ENCODE assay signal across 9 cellular contexts in genomic region chr1:231626535-231626950, GRCh38. TPM values are rescaled to one million over a fixed set of nuclear protein-coding genes. Genes with fewer than 3 reads are reported as not detected.
DNase-seq lines count a peak whose midpoint lies in the region; ATAC-seq, FAIRE-seq and TF ChIP-seq lines count a peak whose summit lies in the region.
"Had no signal": no experiment of that assay in that cellular context is flagged by ENCODE, and none has a peak within 500 bp of the region (broad histone marks: within the 10 kb centered on the region; RNA-seq: fewer than 3 reads in every experiment).

Gene DISC1 (plus strand): TSS chr1:231626790. CDS start chr1:231626868, 78 bp downstream.

- SMC1A ChIA-PET in GM12878 (lab: Charles Lee; ENCODE audit: uncharacterized antibody, unreplicated experiment) = no interaction called here

- peaks cover 4% of the 10 kb centered on the region for H3K36me3 Mint-ChIP-seq in T-helper 1 cell treated with Interleukin-12 subunit alpha and Interleukin-12 subunit beta and Interleukin-4 antibody, amounts not matched to agents 30 μg/mL and 1 μg/mL, for 36 hours (ENCODE audit: low read depth)

- H3K9ac ChIP-seq in GM12878 (ENCODE audit: control insufficient read depth, insufficient read depth, low read length) = peak within 1 kb of the TSS; percentile 18; the same call in 1 of the 2 replicates

- H3K79me2 ChIP-seq in DOHH2 (ENCODE audit: control insufficient read depth, low read length) = no peaks in the 10 kb centered on the region
- no peaks in the 10 kb centered on the region for H3K79me2 ChIP-seq in GM12878 (ENCODE audit: control insufficient read depth, insufficient read depth, low read length)

- H3K9me3 Mint-ChIP-seq in T-helper 1 cell treated with Interleukin-12 subunit alpha and Interleukin-12 subunit beta and Interleukin-4 antibody, amounts not matched to agents 30 μg/mL and 1 μg/mL, for 36 hours = no peaks in the 10 kb centered on the region

- POLR2A ChIA-PET in GM12878 (lab: Charles Lee) = no interaction called here

- H3K36me3 ChIP-seq in DOHH2 (ENCODE audit: control insufficient read depth, low read length) (no peaks in the 10 kb centered on the region), GM12878 (ENCODE audit: control insufficient read depth in 2 of 2, insufficient read depth in 2 of 2, low read length in 1 of 2) (no peaks in the 10 kb centered on the region), psoas muscle (ENCODE audit: insufficient read depth in 1 of 2, low read depth in 1 of 2) (no peaks in the 10 kb centered on the region)

- TF ChIP-seq CTCF in DOHH2 (IDR thresholded peaks at IDR 0.05; ENCODE audit: low read depth, low read length, poor library complexity, severe bottlenecking) (no peak), HFF-Myc (IDR thresholded peaks at IDR 0.05; ENCODE audit: low read depth, low read length, missing control alignments) (no peak), GM12878 (IDR thresholded peaks at IDR 0.05 in 2 of 3, conservative IDR thresholded peaks at IDR 0.05 in 1 of 3; ENCODE audit: control insufficient read depth in 2 of 3, extremely low read depth in 1 of 3, insufficient read depth in 1 of 3, low read depth in 3 of 3, low read length in 3 of 3) (no peak), psoas muscle (IDR thresholded peaks at IDR 0.05) (no peak)

- WGBS in GM12878 (ENCODE audit: insufficient coverage, insufficient replicate concordance, low lambda C conversion rate, missing lambda C conversion rate) = 1% methylated on average over 38 of the region's 38 CpGs
- 0% methylated on average over 18 to 38 of the region's 38 CpGs for WGBS in psoas muscle, 3 donors

- peak within 1 kb of the TSS; percentile 82 for H3K27ac Mint-ChIP-seq in T-helper 1 cell treated with Interleukin-12 subunit alpha and Interleukin-12 subunit beta and Interleukin-4 antibody, amounts not matched to agents 30 μg/mL and 1 μg/mL, for 36 hours

- intact Hi-C loops in GM12878 (cut with micrococcal nuclease; ENCODE audit: unreplicated experiment) = no loop called here
- intact Hi-C loops in psoas muscle (cut with DNase I) = no loop called here

- DNase-seq in HFF-Myc (ENCODE audit: extremely low read depth, low read depth) (peak; percentile 69), NCI-H1417 (lab: John Stamatoyannopoulos, UW) (peak; percentile 16 to 90 (median 81)), GM12878 (ENCODE audit: low read depth, low spot score) (no peak), hepatic stellate cell (ENCODE audit: low spot score) (peak; percentile 80), psoas muscle (peak; percentile 88)

- no peak for TF ChIP-seq RAD21 in GM12878 (IDR thresholded peaks at IDR 0.05; ENCODE audit: insufficient read depth, low read depth, low read length)

- H3K4me3 ChIP-seq in DOHH2 (ENCODE audit: low read length) (peak within 1 kb of the TSS; percentile 49), HFF-Myc (replicated peaks; ENCODE audit: low read depth, low read length) (peak within 1 kb of the TSS; percentile 63), GM12878 (peak within 1 kb of the TSS; percentile 77), psoas muscle (peak within 1 kb of the TSS; percentile 80)

- H3K4me1 ChIP-seq in DOHH2 (ENCODE audit: control insufficient read depth, low read length) = peaks cover 4% of the 10 kb centered on the region; the same call in 1 of the 2 replicates
- H3K4me1 ChIP-seq in GM12878 (ENCODE audit: control insufficient read depth, insufficient read depth, low read length) = peaks cover 6% of the 10 kb centered on the region; the same call in 1 of the 2 replicates
- H3K4me1 ChIP-seq in psoas muscle = no peaks in the 10 kb centered on the region

- RAD21 ChIA-PET in GM12878 (lab: Charles Lee; ENCODE audit: unreplicated experiment) = no interaction called here

- H3K9me3 ChIP-seq in DOHH2 (ENCODE audit: control insufficient read depth, insufficient read depth, low read length) = no peaks in the 10 kb centered on the region
- H3K9me3 ChIP-seq in GM12878 (replicated peaks; ENCODE audit: control insufficient read depth, insufficient read depth, low read length) = no peaks in the 10 kb centered on the region
- H3K9me3 ChIP-seq in psoas muscle = no peaks in the 10 kb centered on the region

- H4K20me1 ChIP-seq in DOHH2 (ENCODE audit: control insufficient read depth, insufficient read depth, low read depth, low read length) (no peaks in the 10 kb centered on the region), GM12878 (ENCODE audit: control insufficient read depth, insufficient read depth) (no peaks in the 10 kb centered on the region)

- no peak for TF ChIP-seq EP300 in GM12878 (IDR thresholded peaks at IDR 0.05; ENCODE audit: borderline replicate concordance in 1 of 2, control insufficient read depth in 1 of 2, low read depth in 2 of 2, low read length in 2 of 2)

- ATAC-seq in GM12878 = peak; percentile 71
- peak; percentile 77 to 81 (median 79) for ATAC-seq in psoas muscle
- no peak for ATAC-seq in GM18867 (IDR thresholded peaks at IDR 0.05; ENCODE audit: unreplicated experiment)

- H3K27me3 Mint-ChIP-seq in T-helper 1 cell treated with Interleukin-12 subunit alpha and Interleukin-12 subunit beta and Interleukin-4 antibody, amounts not matched to agents 30 μg/mL and 1 μg/mL, for 36 hours (ENCODE audit: low read depth) = peaks cover 31% of the 10 kb centered on the region

- in situ Hi-C loops in GM12878 (cut with MboI) = no loop called here

- H3K27ac ChIP-seq in DOHH2 (ENCODE audit: low read depth, low read length) (no peak within 1 kb of the TSS), GM12878 (ENCODE audit: control insufficient read depth, insufficient read depth) (no peak within 1 kb of the TSS), psoas muscle (peak within 1 kb of the TSS; percentile 73)

- no peak for TF ChIP-seq POLR2A in GM12878 (IDR thresholded peaks at IDR 0.05; ENCODE audit: low read depth, low read length)

- peaks cover 28% of the 10 kb centered on the region for H3K27me3 ChIP-seq in DOHH2 (ENCODE audit: control insufficient read depth, low read length)
- peaks cover 0 to 5% of the 10 kb centered on the region in 2 experiments; a peak in 3 of 4 replicates for H3K27me3 ChIP-seq in GM12878 (replicated peaks in 1 of 2; ENCODE audit: control insufficient read depth in 2 of 2, insufficient read depth in 2 of 2, low read length in 1 of 2)
- H3K27me3 ChIP-seq in psoas muscle (ENCODE audit: insufficient read depth in 3 of 3, low read length in 2 of 3) = peaks cover 0 to 28% (median 1%) of the 10 kb centered on the region in 3 donors

- no peaks in the 10 kb centered on the region for H3F3A ChIP-seq in DOHH2 (ENCODE audit: control insufficient read depth, insufficient read depth)

- peaks cover 23% of the 10 kb centered on the region for H3K4me1 Mint-ChIP-seq in T-helper 1 cell treated with Interleukin-12 subunit alpha and Interleukin-12 subunit beta and Interleukin-4 antibody, amounts not matched to agents 30 μg/mL and 1 μg/mL, for 36 hours (ENCODE audit: low read depth)

- H2AFZ ChIP-seq in GM12878 (ENCODE audit: control insufficient read depth, low read depth, low read length) = peak within 1 kb of the TSS; percentile 68

- BruUV-seq in GM12878 (replicated peaks; lab: Mats Ljungman, UMichigan) = no TSS peak

- H3K9me2 ChIP-seq in DOHH2 (replicated peaks; ENCODE audit: control insufficient read depth, low read length) = no peaks in the 10 kb centered on the region; the same call in 1 of the 2 replicates

- FAIRE-seq in GM12878 (lab: Jason Lieb, UNC) = no peak
- FAIRE-seq: islet of Langerhans had no signal

- CTCF ChIA-PET in GM12878 (lab: Yijun Ruan, JAX) = no interaction called here

- H3K4me2 ChIP-seq in DOHH2 (ENCODE audit: low read length) (peak within 1 kb of the TSS; percentile 45), GM12878 (ENCODE audit: control insufficient read depth, insufficient read depth) (peak within 1 kb of the TSS; percentile 100)

- peak within 1 kb of the TSS; percentile 84 for H3K4me3 Mint-ChIP-seq in T-helper 1 cell treated with Interleukin-12 subunit alpha and Interleukin-12 subunit beta and Interleukin-4 antibody, amounts not matched to agents 30 μg/mL and 1 μg/mL, for 36 hours

TF ChIP-seq in GM12878, 131 proteins besides CTCF, POLR2A, EP300 and RAD21 (continues in another document):
- TF ChIP-seq FOXK2 (IDR thresholded peaks at IDR 0.05) (no peak), IRF4 (IDR thresholded peaks at IDR 0.05; ENCODE audit: low read depth, low read length) (peak; percentile 52; the same call in 1 of the 2 replicates), HDAC6 (IDR thresholded peaks at IDR 0.05; ENCODE audit: unreplicated experiment) (peak; percentile 78), CREM (IDR thresholded peaks at IDR 0.05; ENCODE audit: low read depth) (no peak), KLF5 (IDR thresholded peaks at IDR 0.05; ENCODE audit: partially characterized antibody) (no peak), IKZF1 (conservative IDR thresholded peaks at IDR 0.05) (no peak), USF2 (IDR thresholded peaks at IDR 0.05; ENCODE audit: borderline replicate concordance, low read depth, low read length) (no peak), MEF2A (IDR thresholded peaks at IDR 0.05; ENCODE audit: insufficient read depth, low read depth, low read length) (no peak), CHD4 (IDR thresholded peaks at IDR 0.05) (no peak)

RNA-seq across cellular contexts. Expression of gene DISC1, which starts in this region (rescaled TPM):
- 0.19 and 0.95 TPM in 2 replicates for total RNA-seq in GM12878 (2013; cell fraction: nucleolus; rRNA removed)
- total RNA-seq in GM12878 (2014; rRNA removed) = 0.34 and 0.38 TPM in 2 replicates
- total RNA-seq in GM12878 (2014; rRNA removed; fragmentation: Illumina TruSeq; extraction: Trizol) = 0.09 and 0.37 TPM in 2 replicates
- total RNA-seq in GM12878 (2021) = 0.61 and 0.72 TPM in 2 replicates
- 0.12 TPM for polyA plus RNA-seq in GM12878 (2011; ENCODE audit: low read depth)
- polyA plus RNA-seq in GM12878 (2011; rRNA removed) = 0.14 and 0.16 TPM in 2 replicates
- 0.09 and 0.12 TPM in 2 replicates for polyA plus RNA-seq in GM12878 (2011; cell fraction: cytosol; rRNA removed)
- 0.16 and 0.63 TPM in 2 replicates for polyA plus RNA-seq in GM12878 (2011; cell fraction: nucleus; rRNA removed)
- polyA plus RNA-seq in GM12878 (2012) = 0.08 and 0.20 TPM in 2 replicates
- 0.08 and 0.16 TPM in 2 replicates for polyA plus RNA-seq in GM12878 (2014; fragmentation: Illumina TruSeq; extraction: Trizol)
- under 1 TPM in 1 of 2 experiments, not detected in 1; 0.05 TPM for polyA plus RNA-seq in GM12878 (2014; fragmentation: Nextera tagmentation; extraction: Ambion mirVana)
- 0.18 and 0.68 TPM in 2 replicates for polyA plus RNA-seq in GM12878 (2014; rRNA removed)
- polyA plus RNA-seq in GM12878 (2016; fragmentation: Nextera tagmentation; extraction: Ambion mirVana) = under 1 TPM; 0.19 TPM
- polyA minus RNA-seq in GM12878 (2011; rRNA and poly(A)+ RNA removed) = 0.46 and 0.66 TPM in 2 replicates
- polyA minus RNA-seq in GM12878 (2011; cell fraction: cytosol; rRNA and poly(A)+ RNA removed) = not detected in 2 replicates
- polyA minus RNA-seq in GM12878 (2011; cell fraction: nucleus; rRNA and poly(A)+ RNA removed) = 0.73 and 1.7 TPM in 2 replicates
- 1 to 10 TPM; 1.2 to 2.8 (median 2.1) TPM for total RNA-seq in psoas muscle
- 1 to 10 TPM in 1 of 3 donors, under 1 TPM in 2; 0.35 to 1.9 (median 0.88) TPM for polyA plus RNA-seq in psoas muscle
